ENCODE assay signal across 19 cellular contexts in the genomic region with DNA sequence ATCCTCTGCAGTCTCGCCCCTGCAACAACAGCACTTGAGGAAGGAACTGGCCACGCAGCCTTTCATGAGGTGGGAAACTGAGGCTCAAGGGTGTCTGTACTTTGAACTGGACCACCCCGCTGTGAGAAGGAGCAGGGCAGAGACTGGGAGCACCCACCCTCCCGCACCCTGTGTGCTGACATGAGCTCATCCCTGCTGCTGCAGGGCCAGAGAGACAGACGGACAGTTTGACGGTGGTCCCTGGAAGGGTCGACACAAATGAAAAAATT.
"Had no signal": no experiment of that assay in that cellular context is flagged by ENCODE, and none has a peak within 500 bp of the region (broad histone marks: within the 10 kb centered on the region; RNA-seq: fewer than 3 reads in every experiment).

No MANE protein-coding gene starts in this region.

- H3K27me3 ChIP-seq: MG63 had no signal

- H3K4me3 ChIP-seq: MG63, SJCRH30 had no signal

- H3K27ac ChIP-seq: HL-60, SJCRH30 had no signal

- DNase-seq: Karpas-422, KG1, MG63, NCI-H1092, NCI-H1105 treated with DMSO at 0.1 percent for 48 hours, NCI-H1417 treated with DMSO at 0.1 percent for 48 hours, NCI-H2029, NCI-H2081 treated with DMSO at 0.1 percent for 48 hours, NCI-H2171, NCI-H226, NCI-H446, NCI-H510A, NCI-H524 treated with DMSO at 0.1 percent for 48 hours, NCI-H69, NCI-H774, SHP77 treated with DMSO at 0.1 percent for 48 hours, SJCRH30 had no signal

- H3K9me3 ChIP-seq: MG63, SJCRH30 had no signal

- ATAC-seq: SK-N-SH treated with all-trans-retinoic acid at 6 μM for 48 hours had no signal

- H3K36me3 ChIP-seq: MG63, SJCRH30 had no signal
